In the genomic region with DNA sequence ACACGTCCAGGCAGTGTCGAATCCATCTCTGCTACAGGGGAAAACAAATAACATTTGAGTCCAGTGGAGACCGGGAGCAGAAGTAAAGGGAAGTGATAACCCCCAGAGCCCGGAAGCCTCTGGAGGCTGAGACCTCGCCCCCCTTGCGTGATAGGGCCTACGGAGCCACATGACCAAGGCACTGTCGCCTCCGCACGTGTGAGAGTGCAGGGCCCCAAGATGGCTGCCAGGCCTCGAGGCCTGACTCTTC, we compare ENCODE assay signal across 8 cellular contexts. TPM values are rescaled to one million over a fixed set of nuclear protein-coding genes. Genes with fewer than 3 reads are reported as not detected.
A peak's percentile ranks its signal among the peaks of the same experiment; 100 is the strongest.
DNase-seq lines count a peak whose midpoint lies in the region; ATAC-seq, FAIRE-seq and TF ChIP-seq lines count a peak whose summit lies in the region.

No MANE protein-coding gene starts in this region.

- TF ChIP-seq POLR2A in GM12892 (IDR thresholded peaks at IDR 0.05; ENCODE audit: low read depth, low read length), result no peak; the same call in 1 of the 2 replicates

- peak overlapping the region; percentile 94 for H3K27ac ChIP-seq in cingulate gyrus (ENCODE audit: low read depth, low read length)

- peak overlapping the region; percentile 58 for H3K4me3 ChIP-seq in Jurkat, Clone E6-1 (ENCODE audit: low read length)

- H3K36me3 Mint-ChIP-seq in natural killer cell treated with Interleukin-12 subunit alpha and Interleukin-12 subunit beta and Interleukin-15 and Interleukin-18, amount 100 ng/mL, for 72 hours, result peaks cover 43% of the 10 kb centered on the region

- no peaks in the 10 kb centered on the region for H3K9me3 Mint-ChIP-seq in natural killer cell treated with Interleukin-12 subunit alpha and Interleukin-12 subunit beta and Interleukin-15 and Interleukin-18, amount 100 ng/mL, for 72 hours

- FAIRE-seq in GM12892 (lab: Jason Lieb, UNC), result peak; percentile 100

- H3K27me3 Mint-ChIP-seq in natural killer cell treated with Interleukin-12 subunit alpha and Interleukin-12 subunit beta and Interleukin-15 and Interleukin-18, amount 100 ng/mL, for 72 hours, result no peaks in the 10 kb centered on the region

- DNase-seq in GM12892 (ENCODE audit: insufficient read length), result no peak
- no peak for DNase-seq in Jurkat, Clone E6-1 (ENCODE audit: low read depth, low spot score)
- no peak for DNase-seq in natural killer cell treated with Interleukin-12 subunit alpha and Interleukin-12 subunit beta and Interleukin-15 and Interleukin-18, amount 100 ng/mL, for 72 hours (ENCODE audit: low spot score)
- no peak for DNase-seq in NCI-H1105 treated with DMSO at 0.1 percent for 48 hours (lab: John Stamatoyannopoulos, UW)

- peaks cover 61 to 64% of the 10 kb centered on the region in 2 donors for H3K4me1 Mint-ChIP-seq in natural killer cell treated with Interleukin-12 subunit alpha and Interleukin-12 subunit beta and Interleukin-15 and Interleukin-18, amount 100 ng/mL, for 72 hours (ENCODE audit: low read depth in 2 of 2)

- H3K4me3 Mint-ChIP-seq in natural killer cell treated with Interleukin-12 subunit alpha and Interleukin-12 subunit beta and Interleukin-15 and Interleukin-18, amount 100 ng/mL, for 72 hours, result peak overlapping the region; percentile 90

- H3K27ac Mint-ChIP-seq in natural killer cell treated with Interleukin-12 subunit alpha and Interleukin-12 subunit beta and Interleukin-15 and Interleukin-18, amount 100 ng/mL, for 72 hours, result peak overlapping the region; percentile 96 to 99

- no peak for ATAC-seq in natural killer cell treated with Interleukin-12 subunit alpha and Interleukin-12 subunit beta and Interleukin-15 and Interleukin-18, amount 100 ng/mL, for 72 hours
- ATAC-seq in HG03097 (IDR thresholded peaks at IDR 0.05; ENCODE audit: low FRiP score, unreplicated experiment), result no peak
- no peak for ATAC-seq in GM21619 (IDR thresholded peaks at IDR 0.05; ENCODE audit: unreplicated experiment)
- no peak for ATAC-seq in HG02610 (IDR thresholded peaks at IDR 0.05; ENCODE audit: unreplicated experiment)

RNA-seq across cellular contexts. Expression of gene CD68, which starts 7.2 kb away (rescaled TPM):
- polyA plus RNA-seq in GM12892 (2012; ENCODE audit: missing spikeins), result 7.4 TPM
- 1.5 TPM for polyA plus RNA-seq in Jurkat, Clone E6-1 (2012; ENCODE audit: insufficient read depth, insufficient read length)
- total RNA-seq in natural killer cell treated with Interleukin-12 subunit alpha and Interleukin-12 subunit beta and Interleukin-15 and Interleukin-18, amount 100 ng/mL, for 72 hours, result 10 to 100 TPM; 20.8 to 51.1 TPM

RNA-seq across cellular contexts. Expression of gene SENP3, which starts 10.5 kb away (rescaled TPM):
- polyA plus RNA-seq in GM12892 (2012; ENCODE audit: missing spikeins), result 50.6 TPM
- polyA plus RNA-seq in Jurkat, Clone E6-1 (2012; ENCODE audit: insufficient read depth, insufficient read length), result 127 TPM
- total RNA-seq in natural killer cell treated with Interleukin-12 subunit alpha and Interleukin-12 subunit beta and Interleukin-15 and Interleukin-18, amount 100 ng/mL, for 72 hours, result 10 to 100 TPM; 56.2 to 90.1 TPM

RNA-seq across cellular contexts. Expression of gene MPDU1, which starts 11.4 kb away (rescaled TPM):
- 46.7 TPM for polyA plus RNA-seq in GM12892 (2012; ENCODE audit: missing spikeins)
- polyA plus RNA-seq in Jurkat, Clone E6-1 (2012; ENCODE audit: insufficient read depth, insufficient read length), result 157 TPM
- total RNA-seq in natural killer cell treated with Interleukin-12 subunit alpha and Interleukin-12 subunit beta and Interleukin-15 and Interleukin-18, amount 100 ng/mL, for 72 hours, result 10 to 100 TPM; 82.7 to 95.5 TPM

RNA-seq across cellular contexts. Expression of gene TNFSF13, which starts 13.7 kb away (rescaled TPM):
- 4.5 TPM for polyA plus RNA-seq in GM12892 (2012; ENCODE audit: missing spikeins)
- polyA plus RNA-seq in Jurkat, Clone E6-1 (2012; ENCODE audit: insufficient read depth, insufficient read length), result 2.0 TPM
- 1 to 10 TPM; 3.1 to 6.8 TPM for total RNA-seq in natural killer cell treated with Interleukin-12 subunit alpha and Interleukin-12 subunit beta and Interleukin-15 and Interleukin-18, amount 100 ng/mL, for 72 hours

RNA-seq across cellular contexts. Expression of gene SOX15, which starts 17.6 kb away (rescaled TPM):
- 0.66 TPM for polyA plus RNA-seq in GM12892 (2012; ENCODE audit: missing spikeins)
- 1.9 TPM for polyA plus RNA-seq in Jurkat, Clone E6-1 (2012; ENCODE audit: insufficient read depth, insufficient read length)
- total RNA-seq in natural killer cell treated with Interleukin-12 subunit alpha and Interleukin-12 subunit beta and Interleukin-15 and Interleukin-18, amount 100 ng/mL, for 72 hours, result under 1 TPM in 1 of 2 donors, not detected in 1; 0.26 TPM
